In the genomic region with DNA sequence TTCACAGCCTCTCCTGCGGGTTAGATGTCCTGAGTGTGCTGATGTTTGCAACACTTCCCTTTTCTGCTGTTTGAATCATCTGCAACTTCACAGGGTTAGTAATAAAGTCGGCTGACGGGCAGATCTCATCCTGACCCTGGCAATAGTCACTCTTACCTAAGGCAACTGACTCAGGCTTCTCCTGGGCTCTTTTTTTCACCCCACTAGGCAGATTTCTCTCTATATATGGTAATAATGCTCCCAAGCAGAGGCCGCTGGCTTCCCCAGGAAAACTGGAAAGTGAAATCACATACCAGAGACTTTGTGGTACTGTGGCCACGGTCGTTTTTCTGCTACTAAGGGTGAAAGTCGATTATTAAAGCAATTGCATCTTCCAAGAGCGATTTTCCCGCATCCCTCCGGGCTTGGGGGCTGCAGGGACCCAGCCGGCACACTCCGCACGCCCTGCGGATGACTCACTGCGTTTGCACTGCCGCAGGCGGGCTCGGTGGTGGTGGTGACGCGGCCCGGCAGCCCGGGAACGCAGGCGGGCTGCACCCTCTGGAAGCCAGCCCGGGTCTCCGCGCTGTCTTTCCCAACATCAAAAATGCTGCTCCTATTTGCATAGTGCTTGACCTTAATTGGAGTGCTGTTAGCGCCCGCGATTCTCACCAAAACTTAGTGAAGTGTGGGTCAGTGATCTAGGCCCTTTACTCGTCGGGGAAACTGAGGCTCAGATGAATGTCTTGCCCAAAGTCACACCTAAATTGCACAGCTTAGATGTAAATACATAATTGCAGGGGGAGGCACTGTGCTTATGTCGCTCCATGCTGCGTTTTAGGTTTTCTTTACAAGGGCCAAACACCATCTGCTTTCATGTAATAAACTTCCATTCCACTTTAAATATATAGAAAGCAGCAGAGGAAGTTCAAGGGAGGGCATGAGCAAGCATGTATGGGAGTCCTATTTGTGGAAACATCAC, we compare ENCODE assay signal across 9 cellular contexts.
DNase-seq lines count a peak whose midpoint lies in the region; ATAC-seq and TF ChIP-seq lines count a peak whose summit lies in the region.
"Had no signal": no experiment of that assay in that cellular context is flagged by ENCODE, and none has a peak within 500 bp of the region (broad histone marks: within the 10 kb centered on the region; RNA-seq: fewer than 3 reads in every experiment).

No MANE protein-coding gene starts in this region.

- CTCF ChIA-PET in activated naive CD4-positive, alpha-beta T cell treated with anti-CD3 and anti-CD28 coated beads, Interleukin-2, amount 10 ng/mL, durations not matched to agents 7 days and 5 days (lab: Charles Lee), result interaction anchor here (0.8 to 1.1 kb wide), 2 partner anchors 49 to 129 kb away, joined by 3 to 4 read pairs; no protein-coding TSS in a partner anchor

- peaks cover 18% of the 10 kb centered on the region for H3K27me3 Mint-ChIP-seq in activated naive CD4-positive, alpha-beta T cell treated with anti-CD3 and anti-CD28 coated beads, Interleukin-2, amount 10 ng/mL, durations not matched to agents 7 days and 5 days

- TF ChIP-seq CTCF in WERI-Rb-1 (IDR thresholded peaks at IDR 0.05; ENCODE audit: low read depth, low read length), result no peak

- H3K36me3 Mint-ChIP-seq in activated naive CD4-positive, alpha-beta T cell treated with anti-CD3 and anti-CD28 coated beads, Interleukin-2, amount 10 ng/mL, durations not matched to agents 7 days and 5 days, result no peaks in the 10 kb centered on the region

- DNase-seq in NCI-H1436 (lab: John Stamatoyannopoulos, UW) (peak; percentile 51), NCI-H1436 treated with DMSO at 0.1 percent for 48 hours (lab: John Stamatoyannopoulos, UW) (no peak), OCI-M1 (lab: John Stamatoyannopoulos, UW) (peak; percentile 85), glomerular visceral epithelial cell (ENCODE audit: extremely low spot score) (peak; percentile 93), non-pigmented ciliary epithelial cell (ENCODE audit: low read depth) (peak; percentile 93), WERI-Rb-1 (no peak)
- DNase-seq in activated naive CD4-positive, alpha-beta T cell treated with anti-CD3 and anti-CD28 coated beads, Interleukin-2, amount 10 ng/mL, durations not matched to agents 7 days and 5 days, result peak; percentile 38

- peak overlapping the region; percentile 50 for H3K4me3 Mint-ChIP-seq in activated naive CD4-positive, alpha-beta T cell treated with anti-CD3 and anti-CD28 coated beads, Interleukin-2, amount 10 ng/mL, durations not matched to agents 7 days and 5 days

- H3K36me3 ChIP-seq in WERI-Rb-1, result no peaks in the 10 kb centered on the region

- no peaks in the 10 kb centered on the region for H3K9me3 ChIP-seq in WERI-Rb-1 (ENCODE audit: severe bottlenecking)

- no peaks in the 10 kb centered on the region for H3K27me3 ChIP-seq in WERI-Rb-1 (ENCODE audit: insufficient read depth, low read depth, severe bottlenecking)

- no peaks in the 10 kb centered on the region for H3K9me3 Mint-ChIP-seq in activated naive CD4-positive, alpha-beta T cell treated with anti-CD3 and anti-CD28 coated beads, Interleukin-2, amount 10 ng/mL, durations not matched to agents 7 days and 5 days

- H3K4me1 Mint-ChIP-seq in activated naive CD4-positive, alpha-beta T cell treated with anti-CD3 and anti-CD28 coated beads, Interleukin-2, amount 10 ng/mL, durations not matched to agents 7 days and 5 days, result peaks cover 32% of the 10 kb centered on the region

- no peak overlapping the region for H3K4me3 ChIP-seq in WERI-Rb-1 (ENCODE audit: low read depth, low read length)

- H3K27ac ChIP-seq in WERI-Rb-1, result no peak overlapping the region
- H3K27ac ChIP-seq: 22Rv1 had no signal

- peak overlapping the region; percentile 46 for H3K27ac Mint-ChIP-seq in activated naive CD4-positive, alpha-beta T cell treated with anti-CD3 and anti-CD28 coated beads, Interleukin-2, amount 10 ng/mL, durations not matched to agents 7 days and 5 days

- ATAC-seq in HG03139 (IDR thresholded peaks at IDR 0.05; ENCODE audit: unreplicated experiment), result peak; percentile 53

Comparison
In these comparisons a context has a peak if more than half of its experiments do, and no peak if none do; other contexts are left out.
1. DNase-seq: peak in NCI-H1436 (single experiment), OCI-M1 (single experiment), activated naive CD4-positive, alpha-beta T cell treated with anti-CD3 and anti-CD28 coated beads, Interleukin-2, amount 10 ng/mL, durations not matched to agents 7 days and 5 days (single experiment), glomerular visceral epithelial cell (single experiment) and non-pigmented ciliary epithelial cell (single experiment); none in NCI-H1436 treated with DMSO at 0.1 percent for 48 hours (single experiment) and WERI-Rb-1 (single experiment).